ENCODE assay signal across 21 cellular contexts in genomic region chr16:84919751-84920150, GRCh38.
"Had no signal": no experiment of that assay in that cellular context is flagged by ENCODE, and none has a peak within 500 bp of the region (broad histone marks: within the 10 kb centered on the region; RNA-seq: fewer than 3 reads in every experiment).

No MANE protein-coding gene starts in this region.

- ATAC-seq: activated CD4-positive, CD25-positive, alpha-beta regulatory T cell treated with anti-CD3 and anti-CD28 coated beads, Interleukin-2, amount 50 U/mL, for 24 hours; activated CD8-positive, alpha-beta T cell treated with anti-CD3 and anti-CD28 coated beads, Interleukin-2, amount 10 ng/mL, durations not matched to agents 7 days and 5 days; activated T-cell treated with anti-CD3 and anti-CD28 coated beads, Interleukin-2, amount 50 U/mL, for 4 hours; left lung; right cardiac atrium had no signal

- H3K4me1 Mint-ChIP-seq: activated CD4-positive, alpha-beta T cell treated with anti-CD3 and anti-CD28 coated beads, Interleukin-2, amount 10 ng/mL, durations not matched to agents 7 days and 5 days; activated naive CD4-positive, alpha-beta T cell treated with anti-CD3 and anti-CD28 coated beads, Interleukin-2, amount 10 ng/mL, durations not matched to agents 7 days and 5 days had no signal

- H3K4me3 ChIP-seq: breast epithelium, left lung had no signal

- H3K36me3 Mint-ChIP-seq: activated naive CD4-positive, alpha-beta T cell treated with anti-CD3 and anti-CD28 coated beads, Interleukin-2, amount 10 ng/mL, durations not matched to agents 7 days and 5 days had no signal

- H3K27ac ChIP-seq: breast epithelium, left lung had no signal

- H3K36me3 ChIP-seq: breast epithelium, left lung had no signal

- H3K9me3 ChIP-seq: breast epithelium, left lung had no signal

- H3K27ac Mint-ChIP-seq: activated CD4-positive, alpha-beta T cell treated with anti-CD3 and anti-CD28 coated beads, Interleukin-2, amount 10 ng/mL, durations not matched to agents 7 days and 5 days; activated CD8-positive, alpha-beta T cell treated with anti-CD3 and anti-CD28 coated beads, Interleukin-2, amount 10 ng/mL, durations not matched to agents 7 days and 5 days; activated naive CD4-positive, alpha-beta T cell treated with anti-CD3 and anti-CD28 coated beads, Interleukin-2, amount 10 ng/mL, durations not matched to agents 7 days and 5 days; progenitor cell of endocrine pancreas; stimulated activated naive CD8-positive, alpha-beta T cell treated with anti-CD3 and anti-CD28 coated beads, Interleukin-15, Interleukin-2, amounts not matched to agents 100 ng/mL and 50 ng/mL, for 24 hours; T-helper 1 cell treated with Interleukin-12 subunit alpha and Interleukin-12 subunit beta and Interleukin-4 antibody, amounts not matched to agents 30 μg/mL and 1 μg/mL, for 36 hours had no signal

- FAIRE-seq: astrocyte, endometrium, small intestine had no signal

- DNase-seq: activated CD4-positive, alpha-beta T cell treated with anti-CD3 and anti-CD28 coated beads, Interleukin-2, amount 10 ng/mL, durations not matched to agents 7 days and 5 days; activated CD8-positive, alpha-beta T cell treated with anti-CD3 and anti-CD28 coated beads, Interleukin-2, amount 10 ng/mL, durations not matched to agents 7 days and 5 days; activated naive CD4-positive, alpha-beta T cell treated with anti-CD3 and anti-CD28 coated beads, Interleukin-2, amount 10 ng/mL, durations not matched to agents 7 days and 5 days; activated T-cell treated with anti-CD3 and anti-CD28 coated beads, Interleukin-2, amount 50 U/mL, for 4 hours; cerebellar nuclear complex; cortex of kidney; erythroblast; hypothalamus; left lung; mesendoderm; small intestine; stimulated activated CD4-positive, alpha-beta T cell treated with anti-CD3 and anti-CD28 coated beads, Interleukin-15, amount 100 ng/mL, for 24 hours; stimulated activated CD4-positive, alpha-beta T cell treated with anti-CD3 and anti-CD28 coated beads, Interleukin-2, amount 100 ng/mL, for 48 hours had no signal

- H3K9me3 Mint-ChIP-seq: activated CD4-positive, alpha-beta T cell treated with anti-CD3 and anti-CD28 coated beads, Interleukin-2, amount 10 ng/mL, durations not matched to agents 7 days and 5 days; activated naive CD4-positive, alpha-beta T cell treated with anti-CD3 and anti-CD28 coated beads, Interleukin-2, amount 10 ng/mL, durations not matched to agents 7 days and 5 days; activated T-cell treated with anti-CD3 and anti-CD28 coated beads, Interleukin-2, amount 50 U/mL, for 4 hours; stimulated activated naive CD8-positive, alpha-beta T cell treated with anti-CD3 and anti-CD28 coated beads, Interleukin-15, Interleukin-2, amounts not matched to agents 100 ng/mL and 50 ng/mL, for 24 hours; T-helper 1 cell treated with Interleukin-12 subunit alpha and Interleukin-12 subunit beta and Interleukin-4 antibody, amounts not matched to agents 30 μg/mL and 1 μg/mL, for 36 hours had no signal

- H3K4me3 Mint-ChIP-seq: activated CD4-positive, alpha-beta T cell treated with anti-CD3 and anti-CD28 coated beads, Interleukin-2, amount 10 ng/mL, durations not matched to agents 7 days and 5 days; activated CD8-positive, alpha-beta T cell treated with anti-CD3 and anti-CD28 coated beads, Interleukin-2, amount 10 ng/mL, durations not matched to agents 7 days and 5 days; activated naive CD4-positive, alpha-beta T cell treated with anti-CD3 and anti-CD28 coated beads, Interleukin-2, amount 10 ng/mL, durations not matched to agents 7 days and 5 days; activated T-cell treated with anti-CD3 and anti-CD28 coated beads, Interleukin-2, amount 50 U/mL, for 4 hours; stimulated activated naive CD8-positive, alpha-beta T cell treated with anti-CD3 and anti-CD28 coated beads, Interleukin-15, Interleukin-2, amounts not matched to agents 100 ng/mL and 50 ng/mL, for 24 hours; T-helper 1 cell treated with Interleukin-12 subunit alpha and Interleukin-12 subunit beta and Interleukin-4 antibody, amounts not matched to agents 30 μg/mL and 1 μg/mL, for 36 hours had no signal
